In the genomic region with DNA sequence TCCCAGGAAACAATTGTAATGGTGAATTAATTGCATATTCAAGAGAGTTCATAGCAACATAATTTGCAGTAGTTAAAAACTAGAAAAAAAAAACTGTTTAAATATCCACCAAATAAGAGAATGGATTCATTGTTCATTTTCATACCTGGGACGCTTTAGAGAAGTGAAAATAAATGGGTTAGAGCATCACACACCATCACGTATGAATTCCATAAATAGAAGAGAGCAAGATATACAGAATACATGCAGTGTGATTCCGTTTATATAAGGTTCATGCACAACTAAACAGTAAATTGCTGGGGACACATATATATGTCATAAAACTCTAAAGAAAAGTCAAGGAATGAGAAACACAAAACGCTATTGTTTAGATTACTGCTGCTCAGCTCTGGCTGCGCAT, we compare ENCODE assay signal across 28 cellular contexts.
"Had no signal": no experiment of that assay in that cellular context is flagged by ENCODE, and none has a peak within 500 bp of the region (broad histone marks: within the 10 kb centered on the region; RNA-seq: fewer than 3 reads in every experiment).

No MANE protein-coding gene starts in this region.

- H3K27ac ChIP-seq: neural progenitor cell, ovary, parathyroid adenoma, psoas muscle, right lobe of liver, stomach, thoracic aorta, thyroid gland, tibial nerve, upper lobe of left lung, vagina had no signal

- H3K27ac Mint-ChIP-seq: natural killer cell; nephron; neural progenitor cell; progenitor cell of endocrine pancreas; stimulated activated memory B cell treated with anti-CD40 and anti-IgM and Interleukin-4, amounts not matched to agents 10 μg/mL and 1 μg/mL and 100 μg/mL, for 72 hours; stimulated activated naive CD8-positive, alpha-beta T cell treated with anti-CD3 and anti-CD28 coated beads, Interleukin-15, Interleukin-2, amounts not matched to agents 100 ng/mL and 50 ng/mL, for 24 hours had no signal

- FAIRE-seq: urothelium cell line had no signal

- H3K4me3 ChIP-seq: neural progenitor cell, ovary, psoas muscle, right lobe of liver, sigmoid colon, stomach, thoracic aorta, thyroid gland, tibial nerve, upper lobe of left lung, vagina had no signal

- DNase-seq: natural killer cell; occipital lobe; ovary; posterior cingulate gyrus; psoas muscle; right cardiac atrium; right lobe of liver; sigmoid colon; small intestine; stimulated activated CD4-positive, alpha-beta T cell treated with anti-CD3 and anti-CD28 coated beads, Interleukin-1b, Interleukin-23, amount 100 ng/mL, for 48 hours; stimulated activated CD4-positive, alpha-beta T cell treated with anti-CD3 and anti-CD28 coated beads, Interleukin-4, amount 100 ng/mL, for 1 hour; stimulated activated CD4-positive, alpha-beta T cell treated with anti-CD3 and anti-CD28 coated beads, Interleukin-4, amount 100 ng/mL, for 4 hours; stimulated activated CD8-positive, alpha-beta memory T cell treated with anti-CD3 and anti-CD28 coated beads, Interleukin-4, amount 100 ng/mL, for 48 hours; stimulated activated naive CD4-positive, alpha-beta T cell treated with Interleukin-2 at 50 U/mL for 16 hours; stomach; thyroid gland; trophoblast cell; upper lobe of left lung had no signal

- H3K9me3 Mint-ChIP-seq: natural killer cell; nephron; neural progenitor cell; stimulated activated memory B cell treated with anti-CD40 and anti-IgM and Interleukin-4, amounts not matched to agents 10 μg/mL and 1 μg/mL and 100 μg/mL, for 72 hours; stimulated activated naive CD8-positive, alpha-beta T cell treated with anti-CD3 and anti-CD28 coated beads, Interleukin-15, Interleukin-2, amounts not matched to agents 100 ng/mL and 50 ng/mL, for 24 hours had no signal

- H2AFZ ChIP-seq: neural progenitor cell had no signal

- H3K4me2 ChIP-seq: neural progenitor cell had no signal

- H3K4me1 ChIP-seq: neural progenitor cell, parathyroid adenoma, psoas muscle, right lobe of liver, stomach, thyroid gland, tibial nerve, upper lobe of left lung, vagina had no signal

- H3K27me3 ChIP-seq: neural progenitor cell, ovary, right lobe of liver, sigmoid colon, stomach, thyroid gland, tibial nerve, upper lobe of left lung, vagina had no signal

- H3K4me1 Mint-ChIP-seq: natural killer cell; neural progenitor cell; stimulated activated memory B cell treated with anti-CD40 and anti-IgM and Interleukin-4, amounts not matched to agents 10 μg/mL and 1 μg/mL and 100 μg/mL, for 72 hours had no signal

- H3K9me3 ChIP-seq: ovary, psoas muscle, right lobe of liver, sigmoid colon, stomach, thoracic aorta, thyroid gland, tibial nerve, upper lobe of left lung, vagina had no signal

- ATAC-seq: natural killer cell; psoas muscle; right cardiac atrium; right lobe of liver; stimulated activated memory B cell treated with anti-CD40 and anti-IgM and Interleukin-4, amounts not matched to agents 10 μg/mL and 1 μg/mL and 100 μg/mL, for 72 hours had no signal

- H3K36me3 Mint-ChIP-seq: natural killer cell; neural progenitor cell; stimulated activated memory B cell treated with anti-CD40 and anti-IgM and Interleukin-4, amounts not matched to agents 10 μg/mL and 1 μg/mL and 100 μg/mL, for 72 hours had no signal

- H3K27me3 Mint-ChIP-seq: progenitor cell of endocrine pancreas; stimulated activated naive CD8-positive, alpha-beta T cell treated with anti-CD3 and anti-CD28 coated beads, Interleukin-15, Interleukin-2, amounts not matched to agents 100 ng/mL and 50 ng/mL, for 24 hours had no signal

- H3K4me3 Mint-ChIP-seq: natural killer cell; nephron; neural progenitor cell; stimulated activated memory B cell treated with anti-CD40 and anti-IgM and Interleukin-4, amounts not matched to agents 10 μg/mL and 1 μg/mL and 100 μg/mL, for 72 hours; stimulated activated naive CD8-positive, alpha-beta T cell treated with anti-CD3 and anti-CD28 coated beads, Interleukin-15, Interleukin-2, amounts not matched to agents 100 ng/mL and 50 ng/mL, for 24 hours had no signal

- H3K36me3 ChIP-seq: neural progenitor cell, ovary, right lobe of liver, sigmoid colon, stomach, thoracic aorta, thyroid gland, tibial nerve, upper lobe of left lung, vagina had no signal

- H3K9ac ChIP-seq: neural progenitor cell, parathyroid adenoma had no signal

- H3K79me2 ChIP-seq: parathyroid adenoma had no signal
